ENCODE assay signal across 9 cellular contexts in the genomic region with DNA sequence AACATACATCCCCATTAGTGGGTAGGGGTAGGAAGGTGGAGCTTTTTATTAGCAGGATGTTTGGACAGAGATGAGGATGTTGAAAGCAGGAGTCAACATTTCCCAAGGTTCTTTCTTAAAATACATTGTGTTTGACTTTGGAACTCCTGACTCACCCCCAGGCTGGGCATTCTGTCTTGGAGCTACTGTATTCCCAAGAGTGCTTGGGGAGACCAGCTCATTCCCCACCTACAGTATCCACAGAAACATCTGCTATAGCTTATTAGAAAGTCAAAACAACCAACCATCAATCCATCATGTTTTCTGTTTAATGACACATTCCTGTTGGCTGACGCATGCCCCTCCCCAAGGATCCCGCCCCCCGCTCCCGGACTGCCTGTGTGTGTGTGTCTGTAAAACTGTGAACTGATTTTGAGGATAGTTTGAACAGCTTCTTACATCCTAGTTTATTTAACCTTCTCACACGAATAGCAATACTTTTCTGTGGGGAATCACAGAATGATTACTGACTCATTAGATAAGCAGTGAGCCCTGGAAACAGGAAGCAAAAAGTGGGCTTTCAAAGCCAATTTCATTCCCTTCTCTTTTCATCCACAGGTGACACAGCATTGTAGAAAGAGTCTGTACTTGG.
DNase-seq lines count a peak whose midpoint lies in the region; ATAC-seq, FAIRE-seq and TF ChIP-seq lines count a peak whose summit lies in the region.
"Had no signal": no experiment of that assay in that cellular context is flagged by ENCODE, and none has a peak within 500 bp of the region (broad histone marks: within the 10 kb centered on the region; RNA-seq: fewer than 3 reads in every experiment).

No MANE protein-coding gene starts in this region.

- no peak for TF ChIP-seq CTCF in astrocyte of the cerebellum (IDR thresholded peaks at IDR 0.05; ENCODE audit: low read depth, low read length, missing control alignments)
- no peak for TF ChIP-seq CTCF in keratinocyte (optimal IDR thresholded peaks at IDR 0.05 in 1 of 3, IDR thresholded peaks at IDR 0.05 in 1 of 3, conservative IDR thresholded peaks at IDR 0.05 in 1 of 3; ENCODE audit: extremely low read depth in 1 of 3, insufficient read depth in 2 of 3, low read length in 3 of 3)
- TF ChIP-seq CTCF in upper lobe of right lung (IDR thresholded peaks at IDR 0.05): no peak

- H3K4me2 ChIP-seq in keratinocyte (ENCODE audit: control insufficient read depth, extremely low read depth, insufficient read depth, low read depth, low read length): peak overlapping the region; percentile 34

- H3K4me1 ChIP-seq in HUES48 (ENCODE audit: control insufficient read depth, insufficient read depth, low read length) (no peaks in the 10 kb centered on the region), keratinocyte (ENCODE audit: control insufficient read depth, extremely low read depth, insufficient read depth, low read length) (peaks cover 25% of the 10 kb centered on the region), upper lobe of right lung (peaks cover 18% of the 10 kb centered on the region)

- DNase-seq in astrocyte of the cerebellum (ENCODE audit: low read depth) (peak; percentile 90), keratinocyte (ENCODE audit: low read depth, low spot score) (peak; percentile 82), upper lobe of right lung (no peak), activated gamma-delta T cell treated with Interleukin-2 at 50 U/mL for 16 hours (no peak)
- DNase-seq: MV-4-11 had no signal

- no peaks in the 10 kb centered on the region for H3K9me1 ChIP-seq in keratinocyte (ENCODE audit: control insufficient read depth, extremely low read depth, insufficient read depth, low read length)

- in situ Hi-C loops in astrocyte of the cerebellum (cut with HindIII; ENCODE audit: low sequenced_read_pairs): no loop called here

- no peaks in the 10 kb centered on the region for H3K79me2 ChIP-seq in keratinocyte (ENCODE audit: control insufficient read depth, insufficient read depth, low read length)

- H2AFZ ChIP-seq in keratinocyte (ENCODE audit: control insufficient read depth, low read length): no peak overlapping the region

- dilution Hi-C loops in keratinocyte (cut with MboI; ENCODE audit: extremely low pct_ligation_motif_present, low sequenced_read_pairs): no loop called here

- H3K9ac ChIP-seq in HUES48 (ENCODE audit: low read depth, low read length) (no peak overlapping the region), keratinocyte (ENCODE audit: control insufficient read depth, extremely low read depth, insufficient read depth, low read length) (peak overlapping the region; percentile 5)

- H3K36me3 ChIP-seq in HUES48 (ENCODE audit: control insufficient read depth, insufficient read depth, low read length) (no peaks in the 10 kb centered on the region), keratinocyte (ENCODE audit: control insufficient read depth in 2 of 2, extremely low read depth in 1 of 2, insufficient read depth in 2 of 2, low read length in 2 of 2) (no peaks in the 10 kb centered on the region), upper lobe of right lung (no peaks in the 10 kb centered on the region)

- H3K9me3 ChIP-seq in HUES48 (ENCODE audit: control insufficient read depth, insufficient read depth, low read length) (no peaks in the 10 kb centered on the region), keratinocyte (ENCODE audit: control insufficient read depth, low read depth, low read length) (no peaks in the 10 kb centered on the region), upper lobe of right lung (no peaks in the 10 kb centered on the region)

- no peaks in the 10 kb centered on the region for H4K20me1 ChIP-seq in keratinocyte (ENCODE audit: control insufficient read depth, extremely low read depth, insufficient read depth, low read length)

- H3K27ac ChIP-seq in HUES48 (ENCODE audit: low read depth, low read length): peak overlapping the region; percentile 29
- H3K27ac ChIP-seq in keratinocyte (ENCODE audit: control insufficient read depth, insufficient read depth, low read length): peak overlapping the region; percentile 74
- H3K27ac ChIP-seq in upper lobe of right lung: peak overlapping the region; percentile 51

- FAIRE-seq in keratinocyte (lab: Jason Lieb, UNC): peak; percentile 74
- FAIRE-seq: GM19239 had no signal

- intact Hi-C loops in upper lobe of right lung (cut with DNase I): no loop called here

- ATAC-seq in upper lobe of right lung: peak; percentile 27
- no peak for ATAC-seq in GM19463 (IDR thresholded peaks at IDR 0.05; ENCODE audit: unreplicated experiment)
- no peak for ATAC-seq in GM19351 (IDR thresholded peaks at IDR 0.05; ENCODE audit: unreplicated experiment)

- H3K27me3 ChIP-seq in HUES48 (ENCODE audit: control insufficient read depth, insufficient read depth, low read length) (no peaks in the 10 kb centered on the region), keratinocyte (ENCODE audit: control insufficient read depth, extremely low read depth, insufficient read depth, low read length) (no peaks in the 10 kb centered on the region), upper lobe of right lung (no peaks in the 10 kb centered on the region)

- H3K4me3 ChIP-seq in HUES48 (ENCODE audit: low read depth, low read length) (no peak overlapping the region), astrocyte of the cerebellum (ENCODE audit: low read depth, low read length) (no peak overlapping the region), keratinocyte (ENCODE audit: control insufficient read depth in 2 of 3, extremely low read depth in 1 of 3, insufficient read depth in 2 of 3, low read depth in 1 of 3, low read length in 3 of 3) (no peak overlapping the region), upper lobe of right lung (no peak overlapping the region)

Comparison
In these comparisons a context has a peak if more than half of its experiments do, and no peak if none do; other contexts are left out.
1. DNase-seq: peak in astrocyte of the cerebellum (single experiment) and keratinocyte (single experiment); none in upper lobe of right lung (single experiment) and activated gamma-delta T cell treated with Interleukin-2 at 50 U/mL for 16 hours (single experiment).
2. Peak in every context shown above with its lines, with median percentiles within 50 percentile points of each other: H3K27ac ChIP-seq.